20 cellular contexts compared by ENCODE assay signal in the genomic region with DNA sequence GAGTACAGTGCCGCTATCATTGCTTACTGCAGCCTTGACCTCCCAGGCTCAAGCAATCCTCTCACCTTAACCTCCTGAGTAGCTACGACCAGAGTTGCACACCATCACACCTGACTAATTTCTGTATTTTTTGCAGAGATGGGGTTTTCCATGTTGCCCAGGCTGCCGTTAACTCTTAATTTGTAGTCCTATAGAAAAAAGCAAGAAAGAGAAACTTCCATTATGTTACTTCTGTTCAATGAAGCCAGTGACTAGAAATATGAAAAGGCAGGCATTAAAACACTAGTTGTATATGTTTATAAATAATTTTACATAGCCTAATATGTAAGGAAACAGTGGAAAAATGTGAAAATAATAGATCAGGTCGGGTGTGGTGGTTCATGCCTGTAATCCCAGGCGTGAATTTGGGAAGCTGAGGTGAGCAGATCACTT. TPM values are rescaled to one million over a fixed set of nuclear protein-coding genes. Genes with fewer than 3 reads are reported as not detected.
DNase-seq lines count a peak whose midpoint lies in the region; ATAC-seq and TF ChIP-seq lines count a peak whose summit lies in the region.
"Had no signal": no experiment of that assay in that cellular context is flagged by ENCODE, and none has a peak within 500 bp of the region (broad histone marks: within the 10 kb centered on the region; RNA-seq: fewer than 3 reads in every experiment).

No MANE protein-coding gene starts in this region.

- H3K36me3 Mint-ChIP-seq in activated T-cell treated with anti-CD3 and anti-CD28 coated beads, Interleukin-2, amount 50 U/mL, for 24 hours (ENCODE audit: low read depth), result peaks cover 60% of the 10 kb centered on the region
- peaks cover 52% of the 10 kb centered on the region for H3K36me3 Mint-ChIP-seq in activated T-helper 2 cell treated with anti-CD3 and anti-CD28 coated beads, Interferon-gamma antibody, Interleukin-2, Interleukin-4, amounts not matched to agents 10 μg/mL and 5 μg/mL and 100 μg/mL, durations not matched to agents 14 hours and 24 hours and 36 hours (ENCODE audit: low read depth)

- no peaks in the 10 kb centered on the region for H3K27me3 ChIP-seq in uterus

- H3K4me3 Mint-ChIP-seq in activated T-cell treated with anti-CD3 and anti-CD28 coated beads, Interleukin-2, amount 50 U/mL, for 24 hours, result no peak overlapping the region
- H3K4me3 Mint-ChIP-seq in activated T-helper 2 cell treated with anti-CD3 and anti-CD28 coated beads, Interferon-gamma antibody, Interleukin-2, Interleukin-4, amounts not matched to agents 10 μg/mL and 5 μg/mL and 100 μg/mL, durations not matched to agents 14 hours and 24 hours and 36 hours (ENCODE audit: low read depth), result no peak overlapping the region
- H3K4me3 Mint-ChIP-seq: CD8-positive, alpha-beta memory T cell had no signal

- no peak overlapping the region for H3K4me3 ChIP-seq in uterus
- H3K4me3 ChIP-seq: K562, mucosa of descending colon had no signal

- intact Hi-C loops in activated T-helper 2 cell treated with anti-CD3 and anti-CD28 coated beads, Interferon-gamma antibody, Interleukin-2, Interleukin-4, amounts not matched to agents 10 μg/mL and 5 μg/mL and 100 μg/mL, durations not matched to agents 14 hours and 24 hours and 36 hours (cut with micrococcal nuclease), result loop anchor here (2.0 kb wide), 1 partner anchor 43 kb away; no protein-coding TSS in a partner anchor
- intact Hi-C loops in uterus (cut with DNase I; ENCODE audit: low total_unique reads), result no loop called here

- ATAC-seq in GM19043 (IDR thresholded peaks at IDR 0.05; ENCODE audit: low read depth, unreplicated experiment) (peak; percentile 61), HG03108 (IDR thresholded peaks at IDR 0.05; ENCODE audit: unreplicated experiment) (peak; percentile 58)
- ATAC-seq: K562, left lobe of liver, mucosa of descending colon had no signal

- no peaks in the 10 kb centered on the region for H3K36me3 ChIP-seq in uterus

- TF ChIP-seq POLR2A in uterus (IDR thresholded peaks at IDR 0.05), result no peak

- H3K27me3 Mint-ChIP-seq in activated T-cell treated with anti-CD3 and anti-CD28 coated beads, Interleukin-2, amount 50 U/mL, for 24 hours, result no peaks in the 10 kb centered on the region
- H3K27me3 Mint-ChIP-seq in activated T-helper 2 cell treated with anti-CD3 and anti-CD28 coated beads, Interferon-gamma antibody, Interleukin-2, Interleukin-4, amounts not matched to agents 10 μg/mL and 5 μg/mL and 100 μg/mL, durations not matched to agents 14 hours and 24 hours and 36 hours (ENCODE audit: low read depth), result no peaks in the 10 kb centered on the region
- H3K27me3 Mint-ChIP-seq: CD8-positive, alpha-beta memory T cell had no signal

- no peak for DNase-seq in activated T-cell treated with anti-CD3 and anti-CD28 coated beads, Interleukin-2, amount 50 U/mL, for 24 hours
- no peak for DNase-seq in activated T-cell treated with anti-CD3 and anti-CD28 coated beads, Interleukin-2, amount 50 U/mL, for 48 hours
- peak; percentile 19 for DNase-seq in activated T-helper 2 cell treated with anti-CD3 and anti-CD28 coated beads, Interferon-gamma antibody, Interleukin-2, Interleukin-4, amounts not matched to agents 10 μg/mL and 5 μg/mL and 100 μg/mL, durations not matched to agents 14 hours and 24 hours and 36 hours (ENCODE audit: low spot score)
- DNase-seq in activated gamma-delta T cell (lab: John Stamatoyannopoulos, UW) (no peak), uterus (no peak), H4 (ENCODE audit: low spot score) (no peak)
- DNase-seq: ACHN; activated CD4-positive, CD25-positive, alpha-beta regulatory T cell; amygdala; CD8-positive, alpha-beta memory T cell; cerebellar nuclear complex; H7; mucosa of descending colon; NCI-H1048 had no signal

- H3K9me3 Mint-ChIP-seq in activated T-cell treated with anti-CD3 and anti-CD28 coated beads, Interleukin-2, amount 50 U/mL, for 24 hours, result no peaks in the 10 kb centered on the region
- no peaks in the 10 kb centered on the region for H3K9me3 Mint-ChIP-seq in activated T-helper 2 cell treated with anti-CD3 and anti-CD28 coated beads, Interferon-gamma antibody, Interleukin-2, Interleukin-4, amounts not matched to agents 10 μg/mL and 5 μg/mL and 100 μg/mL, durations not matched to agents 14 hours and 24 hours and 36 hours
- H3K9me3 Mint-ChIP-seq: CD8-positive, alpha-beta memory T cell had no signal

- no peak overlapping the region for H3K27ac ChIP-seq in uterus
- H3K27ac ChIP-seq: HL-60, RWPE1 had no signal

- peak overlapping the region; percentile 86 for H3K27ac Mint-ChIP-seq in activated T-cell treated with anti-CD3 and anti-CD28 coated beads, Interleukin-2, amount 50 U/mL, for 24 hours
- peak overlapping the region; percentile 83 for H3K27ac Mint-ChIP-seq in activated T-helper 2 cell treated with anti-CD3 and anti-CD28 coated beads, Interferon-gamma antibody, Interleukin-2, Interleukin-4, amounts not matched to agents 10 μg/mL and 5 μg/mL and 100 μg/mL, durations not matched to agents 14 hours and 24 hours and 36 hours
- H3K27ac Mint-ChIP-seq: CD8-positive, alpha-beta memory T cell had no signal

- peaks cover 35% of the 10 kb centered on the region for H3K4me1 Mint-ChIP-seq in activated T-cell treated with anti-CD3 and anti-CD28 coated beads, Interleukin-2, amount 50 U/mL, for 24 hours (ENCODE audit: low read depth)
- peaks cover 33% of the 10 kb centered on the region for H3K4me1 Mint-ChIP-seq in activated T-helper 2 cell treated with anti-CD3 and anti-CD28 coated beads, Interferon-gamma antibody, Interleukin-2, Interleukin-4, amounts not matched to agents 10 μg/mL and 5 μg/mL and 100 μg/mL, durations not matched to agents 14 hours and 24 hours and 36 hours (ENCODE audit: low read depth)

- TF ChIP-seq CTCF in uterus (IDR thresholded peaks at IDR 0.05), result no peak

- H3K9me3 ChIP-seq in uterus, result no peaks in the 10 kb centered on the region
- H3K9me3 ChIP-seq: mucosa of descending colon had no signal

- H3K4me1 ChIP-seq in uterus, result no peaks in the 10 kb centered on the region

RNA-seq across cellular contexts. Expression of gene RAD51C, which starts 9.7 kb away (rescaled TPM):
- total RNA-seq in activated T-helper 2 cell treated with anti-CD3 and anti-CD28 coated beads, Interferon-gamma antibody, Interleukin-2, Interleukin-4, amounts not matched to agents 10 μg/mL and 5 μg/mL and 100 μg/mL, durations not matched to agents 14 hours and 24 hours and 36 hours, result 58.1 and 62.7 TPM in 2 replicates
- total RNA-seq in uterus, result 10 to 100 TPM in 2 of 4 donors, 1 to 10 TPM in 2; 1.2 to 32.6 (median 18.8) TPM
- total RNA-seq in H4 (2014; rRNA removed; shearing (Covaris generic)), result 71.7 and 82.7 TPM in 2 replicates

RNA-seq across cellular contexts. Expression of gene TEX14, which starts 10.2 kb away (rescaled TPM):
- 0.09 and 0.18 TPM in 2 replicates for total RNA-seq in activated T-helper 2 cell treated with anti-CD3 and anti-CD28 coated beads, Interferon-gamma antibody, Interleukin-2, Interleukin-4, amounts not matched to agents 10 μg/mL and 5 μg/mL and 100 μg/mL, durations not matched to agents 14 hours and 24 hours and 36 hours
- total RNA-seq in uterus, result under 1 TPM in 3 of 4 donors, not detected in 1; 0.28 to 0.55 (median 0.29) TPM
- 0.06 TPM in 1 of 2 replicates, not detected in the other for total RNA-seq in H4 (2014; rRNA removed; shearing (Covaris generic))

RNA-seq across cellular contexts. Expression of gene PPM1E, which starts 53.6 kb away (rescaled TPM):
- total RNA-seq in activated T-helper 2 cell treated with anti-CD3 and anti-CD28 coated beads, Interferon-gamma antibody, Interleukin-2, Interleukin-4, amounts not matched to agents 10 μg/mL and 5 μg/mL and 100 μg/mL, durations not matched to agents 14 hours and 24 hours and 36 hours, result 0.05 TPM in 1 of 2 replicates, not detected in the other
- 1 to 10 TPM in 1 of 4 donors, under 1 TPM in 1, not detected in 2; 0.24 to 3.0 TPM for total RNA-seq in uterus
- total RNA-seq in H4 (2014; rRNA removed; shearing (Covaris generic)), result 0.88 and 3.1 TPM in 2 replicates
- total RNA-seq: CD8-positive, alpha-beta memory T cell had no signal
